9 cellular contexts compared by ENCODE assay signal in the genomic region with DNA sequence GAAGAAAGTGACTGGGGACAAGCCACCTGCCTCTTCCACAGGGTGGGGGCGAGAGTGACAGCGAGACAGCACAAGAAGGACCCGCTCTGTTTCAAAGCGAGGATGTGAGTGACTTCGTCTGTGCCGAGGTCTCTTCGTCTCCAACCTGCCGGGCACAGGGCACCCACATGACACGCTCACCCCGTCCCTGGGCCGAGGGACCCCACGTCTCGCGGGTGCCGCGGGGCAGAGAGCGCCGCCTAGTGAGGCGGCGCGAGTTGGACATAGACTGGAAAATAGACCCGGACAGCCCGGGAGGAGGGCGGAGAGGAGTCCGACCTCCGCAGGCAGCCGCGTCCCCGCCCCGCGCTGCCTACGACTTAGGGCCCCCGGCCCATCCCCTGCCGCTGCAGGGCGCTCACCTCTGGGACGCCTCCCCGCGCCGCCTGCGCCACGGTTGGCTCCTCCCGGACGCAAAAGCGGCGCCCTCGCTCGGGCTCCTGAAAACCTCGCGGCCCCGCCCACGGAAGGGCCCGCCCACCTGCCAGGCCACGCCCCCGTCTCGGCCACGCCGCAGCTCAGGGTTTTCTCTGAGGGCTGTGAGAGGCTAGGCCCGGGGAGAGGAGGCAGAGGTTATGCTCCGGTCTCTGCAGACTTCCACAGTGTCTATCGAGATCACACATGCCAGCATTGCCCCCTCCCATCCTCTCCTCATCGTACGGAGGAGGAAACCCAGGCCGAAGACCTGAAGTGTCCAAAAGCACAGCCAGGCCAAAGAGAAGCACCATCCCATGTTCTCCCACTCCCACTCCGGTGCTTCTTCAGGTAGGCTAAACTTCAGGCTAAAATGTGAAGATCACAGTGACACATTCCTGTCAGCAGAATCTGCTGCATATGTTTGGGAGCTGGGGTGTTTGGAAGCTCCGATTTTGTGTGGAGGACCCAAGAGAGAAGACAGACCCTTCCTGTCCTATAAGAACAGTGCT. TPM values are rescaled to one million over a fixed set of nuclear protein-coding genes. Genes with fewer than 3 reads are reported as not detected.
A peak's percentile ranks its signal among the peaks of the same experiment; 100 is the strongest.
DNase-seq lines count a peak whose midpoint lies in the region; ATAC-seq, FAIRE-seq and TF ChIP-seq lines count a peak whose summit lies in the region.
"Had no signal": no experiment of that assay in that cellular context is flagged by ENCODE, and none has a peak within 500 bp of the region (broad histone marks: within the 10 kb centered on the region; RNA-seq: fewer than 3 reads in every experiment).

A gene with protein sequence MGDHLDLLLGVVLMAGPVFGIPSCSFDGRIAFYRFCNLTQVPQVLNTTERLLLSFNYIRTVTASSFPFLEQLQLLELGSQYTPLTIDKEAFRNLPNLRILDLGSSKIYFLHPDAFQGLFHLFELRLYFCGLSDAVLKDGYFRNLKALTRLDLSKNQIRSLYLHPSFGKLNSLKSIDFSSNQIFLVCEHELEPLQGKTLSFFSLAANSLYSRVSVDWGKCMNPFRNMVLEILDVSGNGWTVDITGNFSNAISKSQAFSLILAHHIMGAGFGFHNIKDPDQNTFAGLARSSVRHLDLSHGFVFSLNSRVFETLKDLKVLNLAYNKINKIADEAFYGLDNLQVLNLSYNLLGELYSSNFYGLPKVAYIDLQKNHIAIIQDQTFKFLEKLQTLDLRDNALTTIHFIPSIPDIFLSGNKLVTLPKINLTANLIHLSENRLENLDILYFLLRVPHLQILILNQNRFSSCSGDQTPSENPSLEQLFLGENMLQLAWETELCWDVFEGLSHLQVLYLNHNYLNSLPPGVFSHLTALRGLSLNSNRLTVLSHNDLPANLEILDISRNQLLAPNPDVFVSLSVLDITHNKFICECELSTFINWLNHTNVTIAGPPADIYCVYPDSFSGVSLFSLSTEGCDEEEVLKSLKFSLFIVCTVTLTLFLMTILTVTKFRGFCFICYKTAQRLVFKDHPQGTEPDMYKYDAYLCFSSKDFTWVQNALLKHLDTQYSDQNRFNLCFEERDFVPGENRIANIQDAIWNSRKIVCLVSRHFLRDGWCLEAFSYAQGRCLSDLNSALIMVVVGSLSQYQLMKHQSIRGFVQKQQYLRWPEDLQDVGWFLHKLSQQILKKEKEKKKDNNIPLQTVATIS (minus strand): TSS at position 454 of the 965 bp plus-strand sequence. CDS start 30,217 bp downstream, outside the sequence.

- peak within 1 kb of the TSS; percentile 41 for H3K4me2 ChIP-seq in endothelial cell of umbilical vein (ENCODE audit: insufficient read depth, low read length)

- H3K27ac Mint-ChIP-seq in CD8-positive, alpha-beta memory T cell = peak within 1 kb of the TSS in 7 of 8 donors; percentile 68 to 95 (median 90)

- TF ChIP-seq POLR2A in endothelial cell of umbilical vein (IDR thresholded peaks at IDR 0.05; ENCODE audit: low read depth, low read length) = no peak

- CTCF ChIA-PET in CD8-positive, alpha-beta memory T cell (lab: Charles Lee) = interaction anchor here (0.6 to 4.8 kb wide), 8 partner anchors 9 to 540 kb away, joined by 3 to 67 read pairs (median 4); no protein-coding TSS in a partner anchor
- CTCF ChIA-PET in endothelial cell of umbilical vein (lab: Charles Lee) = interaction anchor here (0.6 to 3.4 kb wide), 14 partner anchors 9 to 915 kb away, joined by 3 to 55 read pairs (median 4); no protein-coding TSS in a partner anchor

- peaks cover 23% of the 10 kb centered on the region for H3K4me1 ChIP-seq in CD8-positive, alpha-beta memory T cell (ENCODE audit: insufficient read depth, low read length)
- peaks cover 4% of the 10 kb centered on the region for H3K4me1 ChIP-seq in endothelial cell of umbilical vein (ENCODE audit: control insufficient read depth, extremely low read depth, insufficient read depth, low read length)

- no peaks in the 10 kb centered on the region for H3K36me3 ChIP-seq in CD8-positive, alpha-beta memory T cell (ENCODE audit: insufficient read depth, low read length)
- H3K36me3 ChIP-seq in endothelial cell of umbilical vein (ENCODE audit: control insufficient read depth in 2 of 2, extremely low read depth in 1 of 2, insufficient read depth in 2 of 2, low read length in 2 of 2) = no peaks in the 10 kb centered on the region

- peak; percentile 78 to 88 (median 83) for DNase-seq in CD8-positive, alpha-beta memory T cell
- DNase-seq in HL-60 (ENCODE audit: low read depth in 1 of 2, low spot score in 1 of 2) (peak; percentile 53 to 64), NOMO-1 treated with DMSO at 0.1 percent for 48 hours (lab: John Stamatoyannopoulos, UW; ENCODE audit: unreplicated experiment) (peak; percentile 85), endothelial cell of umbilical vein (ENCODE audit: low read depth, low spot score) (peak; percentile 79), mucosa of gallbladder (ENCODE audit: low spot score) (peak; percentile 90)
- peak; percentile 61 for DNase-seq in activated CD8-positive, alpha-beta memory T cell treated with anti-CD3 and anti-CD28 coated beads, Interleukin-2, amount 50 U/mL, for 24 hours (ENCODE audit: extremely low read depth)
- DNase-seq in stimulated activated CD8-positive, alpha-beta memory T cell treated with anti-CD3 and anti-CD28 coated beads, Interleukin-4, amount 100 ng/mL, for 24 hours (ENCODE audit: low read depth) = peak; percentile 83

- peaks cover 18 to 25% (median 22%) of the 10 kb centered on the region in 3 donors for H3K4me1 Mint-ChIP-seq in CD8-positive, alpha-beta memory T cell

- H3K27me3 ChIP-seq in CD8-positive, alpha-beta memory T cell (ENCODE audit: insufficient read depth, low read length, poor library complexity, severe bottlenecking) = no peaks in the 10 kb centered on the region
- no peaks in the 10 kb centered on the region for H3K27me3 ChIP-seq in HL-60 (ENCODE audit: insufficient read depth, poor library complexity, severe bottlenecking)
- H3K27me3 ChIP-seq in endothelial cell of umbilical vein (ENCODE audit: control insufficient read depth in 2 of 2, insufficient read depth in 2 of 2, low read length in 2 of 2) = peaks cover 3 to 6% of the 10 kb centered on the region in 2 experiments

- H3K9ac ChIP-seq in endothelial cell of umbilical vein (replicated peaks; ENCODE audit: extremely low read depth, insufficient read depth, low read length) = peak within 1 kb of the TSS; percentile 5

- TF ChIP-seq CTCF in HL-60 (IDR thresholded peaks at IDR 0.05; ENCODE audit: insufficient read depth, low read length) (peak; percentile 41), endothelial cell of umbilical vein (IDR thresholded peaks at IDR 0.05; ENCODE audit: extremely low read depth in 1 of 2, insufficient read depth in 1 of 2, low read depth in 1 of 2, low read length in 2 of 2) (peak; percentile 74 to 90)

- ATAC-seq in GM19467 (IDR thresholded peaks at IDR 0.05; ENCODE audit: unreplicated experiment) = peak; percentile 92

- BruUV-seq in endothelial cell of umbilical vein (replicated peaks; lab: Mats Ljungman, UMichigan) = no TSS peak

- H3K9me1 ChIP-seq in endothelial cell of umbilical vein (replicated peaks; ENCODE audit: control insufficient read depth, extremely low read depth, insufficient read depth, low read length) = no peaks in the 10 kb centered on the region

- H3K36me3 Mint-ChIP-seq in CD8-positive, alpha-beta memory T cell = peaks cover 0 to 4% (median 0%) of the 10 kb centered on the region in 3 donors

- POLR2A ChIA-PET in CD8-positive, alpha-beta memory T cell (lab: Charles Lee) = interaction anchor here (0.7 kb wide), 1 partner anchor 1048 kb away, joined by 5 read pairs; no protein-coding TSS in a partner anchor
- POLR2A ChIA-PET in endothelial cell of umbilical vein (lab: Charles Lee) = interaction anchor here (0.7 kb wide), 1 partner anchor 430 kb away, joined by 7 read pairs; no protein-coding TSS in a partner anchor

- no peaks in the 10 kb centered on the region for H3K79me2 ChIP-seq in endothelial cell of umbilical vein (ENCODE audit: control insufficient read depth, insufficient read depth, low read length)

- dilution Hi-C loops in endothelial cell of umbilical vein (cut with MboI; ENCODE audit: extremely low pct_ligation_motif_present, low sequenced_read_pairs) = no loop called here

- H3K4me3 Mint-ChIP-seq in CD8-positive, alpha-beta memory T cell = peak within 1 kb of the TSS; percentile 72 to 86 (median 80)

- H3K4me3 ChIP-seq in CD8-positive, alpha-beta memory T cell (ENCODE audit: low read length) = peak within 1 kb of the TSS; percentile 59
- H3K4me3 ChIP-seq in HL-60 (replicated peaks; ENCODE audit: insufficient read depth, low read length) (peak within 1 kb of the TSS; percentile 64), endothelial cell of umbilical vein (replicated peaks in 1 of 3; ENCODE audit: insufficient read depth in 1 of 3, low read depth in 1 of 3, low read length in 3 of 3) (peak within 1 kb of the TSS; percentile 19 to 59 (median 38))

- no peaks in the 10 kb centered on the region for H4K20me1 ChIP-seq in endothelial cell of umbilical vein (replicated peaks; ENCODE audit: control insufficient read depth, extremely low read depth, insufficient read depth, low read length)

- peaks cover 0 to 14% of the 10 kb centered on the region in 2 donors for H3K27me3 Mint-ChIP-seq in CD8-positive, alpha-beta memory T cell

- peak within 1 kb of the TSS; percentile 51 for H3K27ac ChIP-seq in CD8-positive, alpha-beta memory T cell (ENCODE audit: low read depth, low read length)
- H3K27ac ChIP-seq in HL-60 (replicated peaks) (no peak within 1 kb of the TSS), endothelial cell of umbilical vein (ENCODE audit: insufficient read depth, low read depth, low read length) (no peak within 1 kb of the TSS)

- intact Hi-C loops in endothelial cell of umbilical vein (cut with micrococcal nuclease) = no loop called here

- peak within 1 kb of the TSS; percentile 95 for H2AFZ ChIP-seq in endothelial cell of umbilical vein (ENCODE audit: low read depth, low read length)

- peaks cover 0 to 7% (median 2%) of the 10 kb centered on the region in 5 donors for H3K9me3 Mint-ChIP-seq in CD8-positive, alpha-beta memory T cell

- FAIRE-seq in endothelial cell of umbilical vein (lab: Jason Lieb, UNC) = peak; percentile 83
- FAIRE-seq: colon had no signal

- H3K9me3 ChIP-seq in CD8-positive, alpha-beta memory T cell (ENCODE audit: low read length) = no peaks in the 10 kb centered on the region
- H3K9me3 ChIP-seq in endothelial cell of umbilical vein (replicated peaks; ENCODE audit: control insufficient read depth, insufficient read depth, low read length) = no peaks in the 10 kb centered on the region

TF ChIP-seq in endothelial cell of umbilical vein, 7 proteins besides CTCF, POLR2A, EP300 and RAD21 (continues in another document):
- TF ChIP-seq MYC (IDR thresholded peaks at IDR 0.05; ENCODE audit: low read depth, low read length) = no peak

RNA-seq across cellular contexts. Expression of the gene that starts here (rescaled TPM):
- total RNA-seq in CD8-positive, alpha-beta memory T cell = under 1 TPM; 0.22 to 0.46 TPM
- 0.71 TPM for polyA plus RNA-seq in CD8-positive, alpha-beta memory T cell
- total RNA-seq in endothelial cell of umbilical vein = 0.15 and 0.16 TPM in 2 replicates
- 0.11 and 0.25 TPM in 2 replicates for polyA plus RNA-seq in endothelial cell of umbilical vein
- 0.08 and 0.10 TPM in 2 replicates for polyA plus RNA-seq in endothelial cell of umbilical vein (2011; cell fraction: cytosol; rRNA removed)
- 0.11 and 0.58 TPM in 2 replicates for polyA plus RNA-seq in endothelial cell of umbilical vein (2011; cell fraction: nucleus; rRNA removed)
- 0.04 and 0.05 TPM in 2 replicates for polyA plus RNA-seq in endothelial cell of umbilical vein (2012)
- 0.32 and 0.36 TPM in 2 replicates for polyA minus RNA-seq in endothelial cell of umbilical vein
- polyA minus RNA-seq in endothelial cell of umbilical vein (2011; cell fraction: cytosol; rRNA and poly(A)+ RNA removed) = not detected
- 0.67 and 0.96 TPM in 2 replicates for polyA minus RNA-seq in endothelial cell of umbilical vein (2011; cell fraction: nucleus; rRNA and poly(A)+ RNA removed)
- 15.5 TPM for total RNA-seq in mucosa of gallbladder

Comparison
In these comparisons a context has a peak if more than half of its experiments do, and no peak if none do; other contexts are left out.
1. RNA of the gene that starts here (total RNA-seq): 15.5 TPM in mucosa of gallbladder (single experiment); 0.22 to 0.46 TPM in CD8-positive, alpha-beta memory T cell and 0.15 to 0.16 TPM in endothelial cell of umbilical vein; every median in the first group is over 10 times any median in the second.
2. Peak in DNase-seq, H3K4me3 ChIP-seq and H3K27ac ChIP-seq in CD8-positive, alpha-beta memory T cell; RNA of the gene not detected or under 1 TPM.
3. Peak in DNase-seq, H3K4me3 ChIP-seq, H3K9ac ChIP-seq and H3K4me2 ChIP-seq in endothelial cell of umbilical vein; RNA of the gene not detected or under 1 TPM.
4. Peak in every context shown above with its lines, with median percentiles within 50 percentile points of each other: DNase-seq and H3K4me3 ChIP-seq.